Comparison of ENCODE assay signal across 28 cellular contexts in the genomic region with DNA sequence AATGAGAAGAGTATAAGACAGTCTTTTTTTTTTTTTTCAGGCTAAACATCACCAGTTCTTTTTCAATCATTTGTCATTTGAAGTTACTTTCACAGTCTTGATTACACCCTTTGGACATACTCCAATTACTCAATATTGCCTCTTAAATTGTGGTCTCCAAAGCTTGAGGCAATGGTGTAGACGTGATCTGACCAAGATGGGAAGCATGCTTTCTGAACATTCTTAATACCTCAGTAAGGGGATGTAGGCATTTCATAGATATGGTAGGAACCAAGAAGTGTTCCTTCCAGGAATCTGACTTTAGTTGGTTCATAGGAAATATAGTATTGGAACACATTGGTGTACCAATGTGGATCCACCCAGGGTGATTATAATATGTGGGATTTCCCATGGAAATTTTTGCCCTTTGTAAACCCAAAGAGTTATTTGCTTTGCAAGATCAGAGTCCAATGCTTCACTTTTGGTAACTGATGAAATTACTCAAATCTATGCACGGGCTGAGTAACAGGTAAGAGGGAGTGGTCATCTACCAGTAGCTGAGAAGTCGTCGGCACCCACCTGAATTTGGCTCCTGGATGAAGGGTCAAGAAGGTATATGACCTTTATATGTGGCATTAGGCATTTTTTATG.
A peak's percentile ranks its signal among the peaks of the same experiment; 100 is the strongest.
DNase-seq lines count a peak whose midpoint lies in the region; ATAC-seq and TF ChIP-seq lines count a peak whose summit lies in the region.
"Had no signal": no experiment of that assay in that cellular context is flagged by ENCODE, and none has a peak within 500 bp of the region (broad histone marks: within the 10 kb centered on the region; RNA-seq: fewer than 3 reads in every experiment).

No MANE protein-coding gene starts in this region.

- no peaks in the 10 kb centered on the region for H3K4me1 Mint-ChIP-seq in stimulated activated effector memory CD8-positive, alpha-beta T cell treated with anti-CD3 and anti-CD28 coated beads, Interleukin-12 subunit alpha, Interleukin-12 subunit beta, amount 100 ng/mL, for 72 hours
- no peaks in the 10 kb centered on the region for H3K4me1 Mint-ChIP-seq in activated T-cell treated with anti-CD3 and anti-CD28 coated beads, Interleukin-2, amount 50 U/mL, for 4 hours (ENCODE audit: low read depth)
- H3K4me1 Mint-ChIP-seq: activated naive CD8-positive, alpha-beta T cell treated with anti-CD3 and anti-CD28 coated beads for 36 hours; IgD-negative memory B cell; naive thymus-derived CD4-positive, alpha-beta T cell had no signal

- TF ChIP-seq CTCF in right lobe of liver (IDR thresholded peaks at IDR 0.05): no peak

- peak overlapping the region; percentile 38 to 71 (median 52) for H3K27ac ChIP-seq in right lobe of liver
- H3K27ac ChIP-seq: esophagus muscularis mucosa, left ventricle myocardium inferior, psoas muscle, SK-N-MC, uterus had no signal

- H3K9me3 Mint-ChIP-seq in stimulated activated effector memory CD8-positive, alpha-beta T cell treated with anti-CD3 and anti-CD28 coated beads, Interleukin-12 subunit alpha, Interleukin-12 subunit beta, amount 100 ng/mL, for 72 hours: no peaks in the 10 kb centered on the region
- no peaks in the 10 kb centered on the region for H3K9me3 Mint-ChIP-seq in activated T-cell treated with anti-CD3 and anti-CD28 coated beads, Interleukin-2, amount 50 U/mL, for 4 hours
- H3K9me3 Mint-ChIP-seq: activated CD8-positive, alpha-beta T cell treated with anti-CD3 and anti-CD28 coated beads for 36 hours; activated naive CD8-positive, alpha-beta T cell treated with anti-CD3 and anti-CD28 coated beads for 36 hours; IgD-negative memory B cell; naive thymus-derived CD4-positive, alpha-beta T cell; stimulated activated naive CD8-positive, alpha-beta T cell treated with anti-CD3 and anti-CD28 coated beads, Interleukin-15, Interleukin-2, amounts not matched to agents 100 ng/mL and 50 ng/mL, for 24 hours; T-helper 1 cell treated with Interleukin-12 subunit alpha and Interleukin-12 subunit beta and Interleukin-4 antibody, amounts not matched to agents 30 μg/mL and 1 μg/mL, for 36 hours had no signal

- DNase-seq in amniotic epithelial cell (ENCODE audit: low read depth): peak; percentile 70
- DNase-seq in right lobe of liver: peak in 1 of 3 donors; percentile 21
- DNase-seq in stimulated activated effector memory CD8-positive, alpha-beta T cell treated with anti-CD3 and anti-CD28 coated beads, Interleukin-12 subunit alpha, Interleukin-12 subunit beta, amount 100 ng/mL, for 72 hours (ENCODE audit: low spot score in 2 of 2): no peak
- no peak for DNase-seq in middle frontal gyrus (ENCODE audit: extremely low spot score, low spot score)
- no peak for DNase-seq in HuH-7 (ENCODE audit: low spot score)
- DNase-seq in activated T-cell treated with anti-CD3 and anti-CD28 coated beads, Interleukin-2, amount 50 U/mL, for 4 hours: no peak
- DNase-seq: activated CD4-positive, CD25-positive, alpha-beta regulatory T cell treated with anti-CD3 and anti-CD28 coated beads, Interleukin-2, amount 50 U/mL, for 72 hours; activated CD8-positive, alpha-beta T cell treated with anti-CD3 and anti-CD28 coated beads for 36 hours; activated naive CD8-positive, alpha-beta T cell treated with anti-CD3 and anti-CD28 coated beads for 36 hours; C1 segment of cervical spinal cord; Caco-2; central memory CD4-positive, alpha-beta T cell; left ventricle myocardium inferior; naive thymus-derived CD4-positive, alpha-beta T cell; NCI-H1417 treated with DMSO at 0.1 percent for 48 hours; NCI-H446; NCI-H774; nucleus accumbens; psoas muscle; RPMI8226; uterus had no signal

- H3K27me3 Mint-ChIP-seq in activated T-cell treated with anti-CD3 and anti-CD28 coated beads, Interleukin-2, amount 50 U/mL, for 4 hours (ENCODE audit: low read depth): peaks cover 28% of the 10 kb centered on the region

- no peak overlapping the region for H3K4me3 Mint-ChIP-seq in stimulated activated effector memory CD8-positive, alpha-beta T cell treated with anti-CD3 and anti-CD28 coated beads, Interleukin-12 subunit alpha, Interleukin-12 subunit beta, amount 100 ng/mL, for 72 hours
- no peak overlapping the region for H3K4me3 Mint-ChIP-seq in activated T-cell treated with anti-CD3 and anti-CD28 coated beads, Interleukin-2, amount 50 U/mL, for 4 hours
- H3K4me3 Mint-ChIP-seq: activated CD8-positive, alpha-beta T cell treated with anti-CD3 and anti-CD28 coated beads for 36 hours; activated naive CD8-positive, alpha-beta T cell treated with anti-CD3 and anti-CD28 coated beads for 36 hours; IgD-negative memory B cell; naive thymus-derived CD4-positive, alpha-beta T cell; stimulated activated naive CD8-positive, alpha-beta T cell treated with anti-CD3 and anti-CD28 coated beads, Interleukin-15, Interleukin-2, amounts not matched to agents 100 ng/mL and 50 ng/mL, for 24 hours; T-helper 1 cell treated with Interleukin-12 subunit alpha and Interleukin-12 subunit beta and Interleukin-4 antibody, amounts not matched to agents 30 μg/mL and 1 μg/mL, for 36 hours had no signal

- H3K27ac Mint-ChIP-seq in stimulated activated effector memory CD8-positive, alpha-beta T cell treated with anti-CD3 and anti-CD28 coated beads, Interleukin-12 subunit alpha, Interleukin-12 subunit beta, amount 100 ng/mL, for 72 hours: no peak overlapping the region
- H3K27ac Mint-ChIP-seq: activated CD8-positive, alpha-beta T cell treated with anti-CD3 and anti-CD28 coated beads for 36 hours; activated naive CD8-positive, alpha-beta T cell treated with anti-CD3 and anti-CD28 coated beads for 36 hours; IgD-negative memory B cell; naive thymus-derived CD4-positive, alpha-beta T cell; stimulated activated naive CD8-positive, alpha-beta T cell treated with anti-CD3 and anti-CD28 coated beads, Interleukin-15, Interleukin-2, amounts not matched to agents 100 ng/mL and 50 ng/mL, for 24 hours; T-helper 1 cell treated with Interleukin-12 subunit alpha and Interleukin-12 subunit beta and Interleukin-4 antibody, amounts not matched to agents 30 μg/mL and 1 μg/mL, for 36 hours had no signal

- no peak for TF ChIP-seq POLR2A in right lobe of liver (IDR thresholded peaks at IDR 0.05)

- ATAC-seq in GM19351 (IDR thresholded peaks at IDR 0.05; ENCODE audit: unreplicated experiment) (peak; percentile 6), HG02759 (IDR thresholded peaks at IDR 0.05; ENCODE audit: unreplicated experiment) (peak; percentile 7), right lobe of liver (peak; percentile 83 to 94 (median 88))
- ATAC-seq in stimulated activated effector memory CD8-positive, alpha-beta T cell treated with anti-CD3 and anti-CD28 coated beads, Interleukin-12 subunit alpha, Interleukin-12 subunit beta, amount 100 ng/mL, for 72 hours: no peak
- ATAC-seq in activated T-cell treated with anti-CD3 and anti-CD28 coated beads, Interleukin-2, amount 50 U/mL, for 4 hours: no peak
- ATAC-seq: activated CD8-positive, alpha-beta T cell treated with anti-CD3 and anti-CD28 coated beads for 36 hours; naive thymus-derived CD4-positive, alpha-beta T cell; psoas muscle had no signal

- H3K9me3 ChIP-seq in right lobe of liver: no peaks in the 10 kb centered on the region
- H3K9me3 ChIP-seq: Caco-2, esophagus muscularis mucosa, left ventricle myocardium inferior, psoas muscle, uterus had no signal

- peaks cover 0 to 34% (median 2%) of the 10 kb centered on the region in 4 donors for H3K4me1 ChIP-seq in right lobe of liver
- H3K4me1 ChIP-seq: esophagus muscularis mucosa, psoas muscle, uterus had no signal

- H3K4me3 ChIP-seq in right lobe of liver: no peak overlapping the region
- H3K4me3 ChIP-seq: esophagus muscularis mucosa, left ventricle myocardium inferior, psoas muscle, SK-N-MC, uterus had no signal

- WGBS in right lobe of liver (ENCODE audit: insufficient coverage, low coverage, low lambda C conversion rate, missing lambda C conversion rate): 21% methylated on average over 4 of the region's 4 CpGs

- H3K36me3 ChIP-seq in right lobe of liver: no peaks in the 10 kb centered on the region
- H3K36me3 ChIP-seq: esophagus muscularis mucosa, left ventricle myocardium inferior, uterus had no signal

- H3K36me3 Mint-ChIP-seq in stimulated activated effector memory CD8-positive, alpha-beta T cell treated with anti-CD3 and anti-CD28 coated beads, Interleukin-12 subunit alpha, Interleukin-12 subunit beta, amount 100 ng/mL, for 72 hours: no peaks in the 10 kb centered on the region
- H3K36me3 Mint-ChIP-seq in activated T-cell treated with anti-CD3 and anti-CD28 coated beads, Interleukin-2, amount 50 U/mL, for 4 hours (ENCODE audit: insufficient read depth): no peaks in the 10 kb centered on the region
- H3K36me3 Mint-ChIP-seq: activated naive CD8-positive, alpha-beta T cell treated with anti-CD3 and anti-CD28 coated beads for 36 hours; IgD-negative memory B cell; naive thymus-derived CD4-positive, alpha-beta T cell had no signal

- intact Hi-C loops in right lobe of liver (cut with DNase I): no loop called here

- no peaks in the 10 kb centered on the region for H3K27me3 ChIP-seq in right lobe of liver
- H3K27me3 ChIP-seq: uterus had no signal

Comparison
In these comparisons a context has a peak if more than half of its experiments do, and no peak if none do; other contexts are left out.
1. ATAC-seq: peak in GM19351 (single experiment), HG02759 (single experiment) and right lobe of liver (4 of 4); none in stimulated activated effector memory CD8-positive, alpha-beta T cell treated with anti-CD3 and anti-CD28 coated beads, Interleukin-12 subunit alpha, Interleukin-12 subunit beta, amount 100 ng/mL, for 72 hours (single experiment) and activated T-cell treated with anti-CD3 and anti-CD28 coated beads, Interleukin-2, amount 50 U/mL, for 4 hours (0 of 2).